Comparison of ENCODE assay signal across 12 cellular contexts in the genomic region with DNA sequence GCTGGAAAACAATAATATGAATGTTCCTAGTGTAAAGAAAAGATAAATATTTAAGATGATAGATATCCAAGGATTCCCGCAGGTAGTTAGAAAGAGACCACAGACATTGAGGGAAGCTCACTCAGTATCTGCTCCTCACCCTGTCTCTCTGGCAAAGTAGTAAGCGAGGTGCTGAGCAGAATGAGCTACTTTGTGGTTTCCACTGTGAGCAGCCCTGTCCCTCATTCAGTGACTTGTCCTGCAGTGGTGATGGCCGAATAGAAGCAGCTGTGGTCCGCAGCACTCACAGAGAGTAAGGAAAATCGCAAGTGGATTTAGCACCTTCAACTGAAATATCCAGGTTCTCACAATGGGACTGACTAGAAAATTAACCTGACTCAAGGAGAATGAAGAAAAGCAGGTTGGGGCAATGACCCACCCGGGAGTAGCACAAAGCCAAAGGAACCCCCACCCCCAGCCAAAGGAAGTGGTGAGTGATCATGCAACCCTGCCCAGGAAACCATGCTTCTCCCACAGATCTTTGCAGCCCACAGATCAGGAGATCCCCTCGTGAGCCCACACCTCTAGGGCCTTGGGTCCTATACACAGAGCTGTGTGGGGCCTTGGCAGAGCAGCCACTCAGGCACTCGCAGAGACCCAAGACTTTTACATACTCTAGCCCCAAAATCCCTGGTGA. TPM values are rescaled to one million over a fixed set of nuclear protein-coding genes. Genes with fewer than 3 reads are reported as not detected.
A peak's percentile ranks its signal among the peaks of the same experiment; 100 is the strongest.
DNase-seq lines count a peak whose midpoint lies in the region; ATAC-seq and TF ChIP-seq lines count a peak whose summit lies in the region.
"Had no signal": no experiment of that assay in that cellular context is flagged by ENCODE, and none has a peak within 500 bp of the region (broad histone marks: within the 10 kb centered on the region; RNA-seq: fewer than 3 reads in every experiment).

No MANE protein-coding gene starts in this region.

- H3K4me3 Mint-ChIP-seq in naive thymus-derived CD8-positive, alpha-beta T cell: peak overlapping the region; percentile 43 to 75 (median 66)

- 68 to 86% methylated on average over 1 to 8 of the region's 8 CpGs for WGBS in transverse colon (ENCODE audit: low coverage in 1 of 2), 2 donors

- no peaks in the 10 kb centered on the region for H3K27me3 ChIP-seq in transverse colon
- H3K27me3 ChIP-seq: SJCRH30 had no signal

- peak overlapping the region; percentile 67 to 90 (median 82) for H3K27ac Mint-ChIP-seq in naive thymus-derived CD8-positive, alpha-beta T cell

- H3K36me3 Mint-ChIP-seq in naive thymus-derived CD8-positive, alpha-beta T cell: no peaks in the 10 kb centered on the region

- DNase-seq in GM12865 (ENCODE audit: low read depth) (peak; percentile 80), SIG-M5 treated with dmso at 0.1 percent for 504 hours (lab: John Stamatoyannopoulos, UW; ENCODE audit: unreplicated experiment) (no peak), transverse colon (no peak), posterior vena cava (ENCODE audit: low spot score) (no peak), NCI-H2171 (lab: John Stamatoyannopoulos, UW) (no peak)
- DNase-seq in activated CD4-positive, alpha-beta T cell treated with anti-CD3 and anti-CD28 coated beads, Interleukin-2, amount 50 U/mL, for 48 hours: peak; percentile 45 to 55
- peak in 8 of 10 donors; percentile 7 to 41 (median 23) for DNase-seq in naive thymus-derived CD8-positive, alpha-beta T cell
- DNase-seq: cerebellar nuclear complex, MM.1S, posterior cingulate gyrus, SJCRH30 had no signal

- no peak for TF ChIP-seq POLR2A in transverse colon (IDR thresholded peaks at IDR 0.05)

- peaks cover 19 to 58% (median 45%) of the 10 kb centered on the region in 4 donors for H3K4me1 Mint-ChIP-seq in naive thymus-derived CD8-positive, alpha-beta T cell

- H3K9me3 Mint-ChIP-seq in naive thymus-derived CD8-positive, alpha-beta T cell: no peaks in the 10 kb centered on the region

- H3K4me3 ChIP-seq in GM12865 (ENCODE audit: low read depth, low read length): peak overlapping the region; percentile 24
- no peak overlapping the region for H3K4me3 ChIP-seq in transverse colon
- H3K4me3 ChIP-seq: SJCRH30 had no signal

- H3K27me3 Mint-ChIP-seq in naive thymus-derived CD8-positive, alpha-beta T cell: no peaks in the 10 kb centered on the region

- no peaks in the 10 kb centered on the region for H3K4me1 ChIP-seq in transverse colon
- H3K4me1 ChIP-seq: SJCRH30 had no signal

- no peak for TF ChIP-seq EP300 in transverse colon (IDR thresholded peaks at IDR 0.05; ENCODE audit: low read depth)

- no peaks in the 10 kb centered on the region for H3K9me3 ChIP-seq in transverse colon
- H3K9me3 ChIP-seq: SJCRH30 had no signal

- no peaks in the 10 kb centered on the region for H3K36me3 ChIP-seq in transverse colon
- H3K36me3 ChIP-seq: SJCRH30 had no signal

- POLR2A ChIA-PET in naive thymus-derived CD8-positive, alpha-beta T cell (lab: Charles Lee): interaction anchor here (1.2 kb wide), 1 partner anchor 14 kb away, joined by 4 read pairs; no protein-coding TSS in a partner anchor

- no peak overlapping the region for H3K27ac ChIP-seq in transverse colon
- H3K27ac ChIP-seq: SJCRH30 had no signal

- TF ChIP-seq CTCF in GM12865 (IDR thresholded peaks at IDR 0.05; ENCODE audit: insufficient read depth, low read depth, low read length, missing control alignments) (no peak), transverse colon (IDR thresholded peaks at IDR 0.05) (no peak)

- intact Hi-C loops in transverse colon (cut with DNase I; ENCODE audit: low total_unique reads) (no loop called here), posterior vena cava (cut with DNase I) (no loop called here)

- in situ Hi-C loops in transverse colon (cut with MboI; ENCODE audit: low pct_ligation_motif_present in 1 of 4, low pct_unique_long_range_greater_than_20kb in 1 of 4, low sequenced_read_pairs in 3 of 4): no loop called here

- ATAC-seq in HG02852 (IDR thresholded peaks at IDR 0.05; ENCODE audit: unreplicated experiment): peak; percentile 85
- ATAC-seq in naive thymus-derived CD8-positive, alpha-beta T cell: peak; percentile 61 to 94

RNA-seq across cellular contexts. Expression of a gene that starts 21.8 kb away (rescaled TPM):
- total RNA-seq in naive thymus-derived CD8-positive, alpha-beta T cell: 10 to 100 TPM; 51.7 to 52.2 TPM
- polyA plus RNA-seq in naive thymus-derived CD8-positive, alpha-beta T cell: 10 to 100 TPM; 34.2 to 53.4 (median 43.2) TPM
- 10 to 100 TPM; 10.5 to 61.7 (median 40.4) TPM for total RNA-seq in transverse colon
- total RNA-seq in posterior vena cava: 10 to 100 TPM; 14.3 to 14.9 TPM

RNA-seq across cellular contexts. Expression of a gene that starts 31.9 kb away (rescaled TPM):
- not detected for total RNA-seq in naive thymus-derived CD8-positive, alpha-beta T cell
- under 1 TPM in 1 of 3 donors, not detected in 2; 0.24 TPM for polyA plus RNA-seq in naive thymus-derived CD8-positive, alpha-beta T cell
- not detected for total RNA-seq in transverse colon
- total RNA-seq in posterior vena cava: not detected
- total RNA-seq: SJCRH30 had no signal

RNA-seq across cellular contexts. Expression of a gene that starts 45.1 kb away (rescaled TPM):
- 1,000 to 10,000 TPM; 1,560 to 1,579 TPM for total RNA-seq in naive thymus-derived CD8-positive, alpha-beta T cell
- polyA plus RNA-seq in naive thymus-derived CD8-positive, alpha-beta T cell: 1,000 to 10,000 TPM; 1,242 to 1,388 (median 1,323) TPM
- total RNA-seq in transverse colon: 1,000 to 10,000 TPM in 1 of 4 donors, 100 to 1,000 TPM in 3; 460 to 1,003 (median 843) TPM
- 100 to 1,000 TPM; 674 to 783 TPM for total RNA-seq in posterior vena cava

Comparison
In these comparisons a context has a peak if more than half of its experiments do, and no peak if none do; other contexts are left out.
1. DNase-seq: peak in GM12865 (single experiment), activated CD4-positive, alpha-beta T cell treated with anti-CD3 and anti-CD28 coated beads, Interleukin-2, amount 50 U/mL, for 48 hours (2 of 2) and naive thymus-derived CD8-positive, alpha-beta T cell (8 of 10); none in SIG-M5 treated with dmso at 0.1 percent for 504 hours (single experiment), transverse colon (single experiment), posterior vena cava (single experiment) and NCI-H2171 (single experiment).